In the genomic region with DNA sequence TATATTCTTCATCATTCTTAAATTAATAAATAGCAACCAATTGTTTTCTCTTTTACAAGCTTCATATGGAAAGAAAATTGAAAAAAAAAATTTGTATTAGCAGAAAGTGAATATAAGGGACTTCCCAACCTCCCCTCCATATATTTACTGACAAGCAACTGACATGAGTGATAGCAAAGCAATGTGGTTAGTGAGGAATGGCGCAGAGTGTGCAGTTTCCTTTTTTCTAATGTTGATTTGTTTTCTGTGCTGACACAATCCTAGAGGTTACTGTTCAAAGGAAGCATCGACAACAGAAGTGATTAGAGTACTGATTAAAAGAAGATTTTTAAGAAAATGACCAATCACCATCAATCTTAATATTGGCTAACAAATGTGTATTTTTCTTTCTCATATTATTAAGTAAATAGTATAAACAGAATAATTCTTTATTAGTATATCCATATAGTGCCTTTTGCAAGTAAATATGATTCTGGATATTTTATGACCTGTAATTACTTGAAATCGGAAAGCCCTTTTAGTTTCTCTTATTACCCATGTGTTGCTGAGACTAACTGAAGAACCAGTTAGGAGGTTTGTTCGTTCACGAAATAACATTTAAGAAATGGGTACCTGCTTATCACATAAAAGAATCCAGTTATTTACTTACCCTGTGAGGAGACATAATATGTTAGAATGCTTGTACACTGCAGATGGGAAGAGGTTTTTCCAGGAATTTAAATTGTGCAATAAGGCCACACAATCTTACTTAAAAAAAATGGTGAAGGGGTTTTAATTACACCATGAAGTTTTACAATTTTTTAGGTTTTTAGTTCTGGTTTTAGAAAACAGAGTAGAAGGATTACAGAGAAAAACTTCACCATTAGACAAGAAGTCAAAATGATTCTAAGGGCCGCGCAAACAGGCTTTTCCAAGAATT, we compare ENCODE assay signal across 8 cellular contexts. TPM values are rescaled to one million over a fixed set of nuclear protein-coding genes. Genes with fewer than 3 reads are reported as not detected.
A peak's percentile ranks its signal among the peaks of the same experiment; 100 is the strongest.
DNase-seq lines count a peak whose midpoint lies in the region; ATAC-seq and TF ChIP-seq lines count a peak whose summit lies in the region.

No MANE protein-coding gene starts in this region.

- H3K9me3 ChIP-seq in PC-9 (ENCODE audit: insufficient read depth, low read depth) = no peaks in the 10 kb centered on the region
- no peaks in the 10 kb centered on the region for H3K9me3 ChIP-seq in endodermal cell (ENCODE audit: control insufficient read depth, low read length)

- TF ChIP-seq CTCF in PC-9 (conservative IDR thresholded peaks at IDR 0.05) = no peak
- TF ChIP-seq CTCF in endodermal cell (conservative IDR thresholded peaks at IDR 0.05) = no peak
- no peak for TF ChIP-seq CTCF in osteocyte (IDR thresholded peaks at IDR 0.05)

- DNase-seq in H7 (no peak), PC-9 (peak in 1 of 2 experiments; percentile 48), endodermal cell (no peak), osteocyte (ENCODE audit: extremely low spot score, unreplicated experiment) (no peak), NCI-H187 treated with DMSO at 0.1 percent for 48 hours (lab: John Stamatoyannopoulos, UW) (no peak)
- DNase-seq in activated effector memory CD4-positive, alpha-beta T cell treated with Interleukin-2 at 50 U/mL for 16 hours = no peak

- H3K27me3 Mint-ChIP-seq in endodermal cell (ENCODE audit: insufficient read depth) (peaks cover 54% of the 10 kb centered on the region), osteocyte (ENCODE audit: unreplicated experiment) (no peaks in the 10 kb centered on the region)

- H3K79me2 ChIP-seq in PC-9 (ENCODE audit: low read depth) = peaks cover 33% of the 10 kb centered on the region

- CTCF ChIA-PET in PC-9 (lab: Charles Lee) = interaction anchor here (0.6 to 0.7 kb wide), 3 partner anchors 91 to 965 kb away, joined by 3 to 4 read pairs (median 3); no protein-coding TSS in a partner anchor

- intact Hi-C loops in PC-9 (cut with micrococcal nuclease; ENCODE audit: unreplicated experiment) = loop anchor here (2.0 to 5.0 kb wide), 6 partner anchors 36 to 921 kb away; no protein-coding TSS in a partner anchor

- peaks cover 15% of the 10 kb centered on the region for H3F3A ChIP-seq in PC-9 (ENCODE audit: insufficient read depth, low read depth)

- H3K4me3 ChIP-seq in H7 (ENCODE audit: insufficient read depth, low read depth, low read length) = peak overlapping the region; percentile 77; the same call in 1 of the 2 replicates
- H3K4me3 ChIP-seq in PC-9 = peak overlapping the region; percentile 76
- H3K4me3 ChIP-seq in endodermal cell (ENCODE audit: low read length) = peak overlapping the region; percentile 77

- H3K36me3 ChIP-seq in H7 (replicated peaks; ENCODE audit: control insufficient read depth, insufficient read depth, low read length) = no peaks in the 10 kb centered on the region
- H3K36me3 ChIP-seq in PC-9 (ENCODE audit: low read depth) = no peaks in the 10 kb centered on the region
- H3K36me3 ChIP-seq in endodermal cell (ENCODE audit: control insufficient read depth, insufficient read depth, low read length) = no peaks in the 10 kb centered on the region

- H3K27me3 ChIP-seq in H7 (ENCODE audit: control insufficient read depth, insufficient read depth, low read length) = peaks cover 43% of the 10 kb centered on the region
- H3K27me3 ChIP-seq in PC-9 (ENCODE audit: insufficient read depth, low read depth) = no peaks in the 10 kb centered on the region
- peaks cover 45% of the 10 kb centered on the region for H3K27me3 ChIP-seq in endodermal cell (ENCODE audit: control insufficient read depth, insufficient read depth, low read length, poor library complexity, severe bottlenecking)

- ATAC-seq in GM19467 (IDR thresholded peaks at IDR 0.05; ENCODE audit: unreplicated experiment) (no peak), HG02571 (IDR thresholded peaks at IDR 0.05; ENCODE audit: unreplicated experiment) (no peak)

- H3K4me3 Mint-ChIP-seq in endodermal cell (peak overlapping the region; percentile 72), osteocyte (ENCODE audit: unreplicated experiment) (peak overlapping the region; percentile 99)

- WGBS in endodermal cell (ENCODE audit: insufficient coverage in 1 of 2, insufficient read length in 1 of 2), 2 experiments = 67 to 100% methylated on average over 2 to 7 of the region's 7 CpGs

- H3K4me2 ChIP-seq in PC-9 = peak overlapping the region; percentile 99

- POLR2A ChIA-PET in PC-9 (lab: Charles Lee; ENCODE audit: unreplicated experiment) = interaction anchor here (0.5 to 1.6 kb wide), 9 partner anchors 126 to 1527 kb away, joined by 3 to 26 read pairs (median 4); no protein-coding TSS in a partner anchor

- H3K9me2 ChIP-seq in PC-9 (ENCODE audit: insufficient read depth) = no peaks in the 10 kb centered on the region

- H3K27ac Mint-ChIP-seq in endodermal cell (no peak overlapping the region), osteocyte (ENCODE audit: unreplicated experiment) (peak overlapping the region; percentile 96)

- H2AFZ ChIP-seq in PC-9 = peak overlapping the region; percentile 83

- peak overlapping the region; percentile 93 for H3K27ac ChIP-seq in PC-9
- no peak overlapping the region for H3K27ac ChIP-seq in endodermal cell (ENCODE audit: low read depth, low read length)

- no peaks in the 10 kb centered on the region for H4K20me1 ChIP-seq in PC-9 (ENCODE audit: insufficient read depth)

- no TSS peak for BruUV-seq in PC-9 (replicated peaks; lab: Mats Ljungman, UMichigan)

- H3K4me1 Mint-ChIP-seq in endodermal cell = peaks cover 22% of the 10 kb centered on the region
- peaks cover 29% of the 10 kb centered on the region for H3K4me1 Mint-ChIP-seq in osteocyte (ENCODE audit: unreplicated experiment)

- H3K9ac ChIP-seq in endodermal cell (ENCODE audit: extremely low read depth, low read length, poor library complexity, severe bottlenecking) = no peak overlapping the region

- no peaks in the 10 kb centered on the region for H3K36me3 Mint-ChIP-seq in endodermal cell (ENCODE audit: low read depth)
- H3K36me3 Mint-ChIP-seq in osteocyte (ENCODE audit: unreplicated experiment) = peaks cover 27% of the 10 kb centered on the region

- H3K9me3 Mint-ChIP-seq in endodermal cell (no peaks in the 10 kb centered on the region), osteocyte (ENCODE audit: unreplicated experiment) (no peaks in the 10 kb centered on the region)

- H3K4me1 ChIP-seq in PC-9 (replicated peaks; ENCODE audit: insufficient read depth) (peaks cover 44% of the 10 kb centered on the region), endodermal cell (ENCODE audit: control insufficient read depth, insufficient read depth, low read length) (no peaks in the 10 kb centered on the region)

RNA-seq across cellular contexts. Expression of a gene that starts 1.4 kb away (rescaled TPM):
- 0.07 and 0.31 TPM in 2 replicates for total RNA-seq in H7 (2014; rRNA removed; shearing (Covaris generic))
- total RNA-seq in PC-9 (2021) = 15.7 and 22.4 TPM in 2 replicates
- total RNA-seq in endodermal cell = under 1 TPM; 0.15 to 0.71 TPM
- polyA plus RNA-seq in endodermal cell (2013, experiment 1 of 2) = 0.89 TPM
- polyA plus RNA-seq in endodermal cell (2013, experiment 2 of 2) = 3.1 TPM
- 68.0 and 70.0 TPM in 2 replicates for total RNA-seq in osteocyte
